15 cellular contexts compared by ENCODE assay signal in the genomic region with DNA sequence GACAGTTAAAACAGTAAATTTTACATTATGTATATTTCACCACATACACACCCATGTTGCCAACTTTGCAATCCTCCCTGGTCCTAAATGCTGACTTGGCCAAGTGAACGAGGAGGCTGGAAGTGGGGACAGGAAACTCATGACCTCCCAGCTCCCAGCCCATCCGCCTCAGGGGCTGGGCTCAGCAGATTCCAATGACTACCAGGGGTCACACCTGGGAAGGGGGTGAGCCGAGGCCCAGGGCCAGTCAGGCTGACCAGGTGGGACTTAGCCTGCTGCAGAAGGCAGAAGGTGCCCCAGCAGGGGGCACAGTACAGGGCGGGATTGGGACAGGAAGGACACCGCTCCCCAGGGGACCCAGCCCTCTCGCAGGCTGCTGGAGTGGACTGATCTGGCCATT. TPM values are rescaled to one million over a fixed set of nuclear protein-coding genes. Genes with fewer than 3 reads are reported as not detected.
A peak's percentile ranks its signal among the peaks of the same experiment; 100 is the strongest.
DNase-seq lines count a peak whose midpoint lies in the region; TF ChIP-seq lines count a peak whose summit lies in the region.
"Had no signal": no experiment of that assay in that cellular context is flagged by ENCODE, and none has a peak within 500 bp of the region (broad histone marks: within the 10 kb centered on the region; RNA-seq: fewer than 3 reads in every experiment).

No MANE protein-coding gene starts in this region.

- no peak for TF ChIP-seq EP300 in sigmoid colon (IDR thresholded peaks at IDR 0.05)

- H3K4me3 ChIP-seq in Loucy (ENCODE audit: low read length, poor library complexity, severe bottlenecking): no peak overlapping the region
- no peak overlapping the region for H3K4me3 ChIP-seq in endodermal cell (ENCODE audit: low read length)
- peak overlapping the region in 1 of 4 donors; percentile 32 for H3K4me3 ChIP-seq in sigmoid colon
- H3K4me3 ChIP-seq: hepatocyte, prostate gland, SK-N-MC, tibial artery had no signal

- no peak for TF ChIP-seq POLR2A in sigmoid colon (IDR thresholded peaks at IDR 0.05)

- WGBS in endodermal cell (ENCODE audit: insufficient coverage in 1 of 2, insufficient read length in 1 of 2), 2 experiments: 83 to 92% methylated on average over 2 to 6 of the region's 6 CpGs
- 51 to 61% methylated on average over 6 of the region's 6 CpGs for WGBS in sigmoid colon, 2 donors

- H3K4me1 ChIP-seq in Loucy (ENCODE audit: insufficient read depth, low read length, poor library complexity, severe bottlenecking) (peaks cover 3% of the 10 kb centered on the region), endodermal cell (ENCODE audit: control insufficient read depth, insufficient read depth, low read length) (no peaks in the 10 kb centered on the region), sigmoid colon (peaks cover 0 to 12% (median 10%) of the 10 kb centered on the region in 4 donors)
- H3K4me1 ChIP-seq: prostate gland had no signal

- no peak overlapping the region for H3K4me3 Mint-ChIP-seq in endodermal cell
- H3K4me3 Mint-ChIP-seq: activated CD4-positive, alpha-beta memory T cell treated with anti-CD3 and anti-CD28 coated beads for 36 hours; naive B cell had no signal

- H3K27me3 ChIP-seq in Loucy (ENCODE audit: insufficient read depth, low read length, poor library complexity, severe bottlenecking) (no peaks in the 10 kb centered on the region), endodermal cell (ENCODE audit: control insufficient read depth, insufficient read depth, low read length, poor library complexity, severe bottlenecking) (no peaks in the 10 kb centered on the region), sigmoid colon (no peaks in the 10 kb centered on the region)
- H3K27me3 ChIP-seq: hepatocyte, tibial artery had no signal

- H3K27ac Mint-ChIP-seq in endodermal cell: no peak overlapping the region
- H3K27ac Mint-ChIP-seq: activated CD4-positive, alpha-beta memory T cell treated with anti-CD3 and anti-CD28 coated beads for 36 hours; naive B cell had no signal

- TF ChIP-seq CTCF in Loucy (conservative IDR thresholded peaks at IDR 0.05; ENCODE audit: low read length) (no peak; the same call in 1 of the 2 replicates), endodermal cell (conservative IDR thresholded peaks at IDR 0.05) (no peak), sigmoid colon (IDR thresholded peaks at IDR 0.05) (no peak)

- H3K9ac ChIP-seq in Loucy (ENCODE audit: low read depth, low read length, poor library complexity, severe bottlenecking) (no peak overlapping the region), endodermal cell (ENCODE audit: extremely low read depth, low read length, poor library complexity, severe bottlenecking) (no peak overlapping the region)

- DNase-seq in endodermal cell (peak; percentile 45), sigmoid colon (no peak), NCI-H2171 (lab: John Stamatoyannopoulos, UW) (no peak), activated gamma-delta T cell (lab: John Stamatoyannopoulos, UW) (no peak)
- DNase-seq: activated CD4-positive, alpha-beta memory T cell treated with anti-CD3 and anti-CD28 coated beads for 36 hours; cortex of kidney; naive B cell; NCI-H1417; NCI-H226; tibial artery had no signal

- H3K36me3 ChIP-seq in Loucy (ENCODE audit: insufficient read depth, low read length) (no peaks in the 10 kb centered on the region), endodermal cell (ENCODE audit: control insufficient read depth, insufficient read depth, low read length) (no peaks in the 10 kb centered on the region), sigmoid colon (no peaks in the 10 kb centered on the region)
- H3K36me3 ChIP-seq: prostate gland, tibial artery had no signal

- H4K20me1 ChIP-seq in Loucy (ENCODE audit: insufficient read depth, low read length, poor library complexity, severe bottlenecking): no peaks in the 10 kb centered on the region

- H3K9me3 ChIP-seq in Loucy (ENCODE audit: insufficient read depth, low read depth, low read length): no peaks in the 10 kb centered on the region
- no peaks in the 10 kb centered on the region for H3K9me3 ChIP-seq in endodermal cell (ENCODE audit: control insufficient read depth, low read length)
- H3K9me3 ChIP-seq in sigmoid colon: no peaks in the 10 kb centered on the region
- H3K9me3 ChIP-seq: prostate gland, tibial artery had no signal

- no peaks in the 10 kb centered on the region for H3K9me3 Mint-ChIP-seq in endodermal cell
- H3K9me3 Mint-ChIP-seq: activated CD4-positive, alpha-beta memory T cell treated with anti-CD3 and anti-CD28 coated beads for 36 hours had no signal

- no peaks in the 10 kb centered on the region for H3K79me2 ChIP-seq in Loucy (ENCODE audit: insufficient read depth, low read length)
- H3K79me2 ChIP-seq: hepatocyte had no signal

- H3K36me3 Mint-ChIP-seq in endodermal cell (ENCODE audit: low read depth): no peaks in the 10 kb centered on the region
- H3K36me3 Mint-ChIP-seq: activated CD4-positive, alpha-beta memory T cell treated with anti-CD3 and anti-CD28 coated beads for 36 hours; naive B cell had no signal

- H3K27me3 Mint-ChIP-seq in endodermal cell (ENCODE audit: insufficient read depth): no peaks in the 10 kb centered on the region

- H3F3A ChIP-seq in Loucy (ENCODE audit: low read depth): no peaks in the 10 kb centered on the region

- no peaks in the 10 kb centered on the region for H3K9me2 ChIP-seq in Loucy (replicated peaks; ENCODE audit: low read depth, low read length)

- no peaks in the 10 kb centered on the region for H3K4me1 Mint-ChIP-seq in endodermal cell

- no peak overlapping the region for H2AFZ ChIP-seq in Loucy (ENCODE audit: low read length)
- H2AFZ ChIP-seq: hepatocyte had no signal

- intact Hi-C loops in sigmoid colon (cut with DNase I): loop anchor here (10.0 kb wide), 1 partner anchor 145 kb away; no protein-coding TSS in a partner anchor

- H3K27ac ChIP-seq in endodermal cell (ENCODE audit: low read depth, low read length) (no peak overlapping the region), sigmoid colon (peak overlapping the region in 3 of 4 donors; percentile 11 to 28 (median 20))
- H3K27ac ChIP-seq: hepatocyte, prostate gland, SK-N-MC, tibial artery had no signal

- peak overlapping the region; percentile 35 for H3K4me2 ChIP-seq in Loucy (ENCODE audit: low read depth, low read length, poor library complexity, severe bottlenecking)
- H3K4me2 ChIP-seq: hepatocyte had no signal

RNA-seq across cellular contexts. Expression of gene SIGLEC1, which starts 2.4 kb away (rescaled TPM):
- total RNA-seq in endodermal cell (not detected), sigmoid colon (10 to 100 TPM in 3 of 4 donors, 1 to 10 TPM in 1; 9.9 to 17.1 (median 10.2) TPM)
- polyA plus RNA-seq in endodermal cell (2013, experiment 1 of 2): not detected
- not detected for polyA plus RNA-seq in endodermal cell (2013, experiment 2 of 2)
- polyA plus RNA-seq in sigmoid colon: 1 to 10 TPM; 2.4 to 6.9 (median 5.3) TPM

RNA-seq across cellular contexts. Expression of gene HSPA12B, which starts 22.5 kb away (rescaled TPM):
- total RNA-seq in endodermal cell: 1 to 10 TPM; 1.1 to 1.4 TPM
- polyA plus RNA-seq in endodermal cell (2013, experiment 1 of 2): 1.5 TPM
- polyA plus RNA-seq in endodermal cell (2013, experiment 2 of 2): 1.1 TPM
- 10 to 100 TPM in 1 of 4 donors, 1 to 10 TPM in 3; 2.2 to 10.5 (median 7.8) TPM for total RNA-seq in sigmoid colon
- polyA plus RNA-seq in sigmoid colon: 1 to 10 TPM in 2 of 3 donors, under 1 TPM in 1; 0.69 to 7.8 (median 2.9) TPM
- total RNA-seq: activated CD4-positive, alpha-beta memory T cell treated with anti-CD3 and anti-CD28 coated beads for 36 hours had no signal

RNA-seq across cellular contexts. Expression of gene ADAM33, which starts 28.2 kb away (rescaled TPM):
- 1 to 10 TPM; 3.0 to 3.3 TPM for total RNA-seq in endodermal cell
- polyA plus RNA-seq in endodermal cell (2013, experiment 1 of 2): 7.7 TPM
- polyA plus RNA-seq in endodermal cell (2013, experiment 2 of 2): 6.9 TPM
- 100 to 1,000 TPM in 2 of 4 donors, 10 to 100 TPM in 2; 49.9 to 484 (median 103) TPM for total RNA-seq in sigmoid colon
- 10 to 100 TPM in 1 of 3 donors, 1 to 10 TPM in 1, under 1 TPM in 1; 0.69 to 12.3 (median 5.4) TPM for polyA plus RNA-seq in sigmoid colon
- total RNA-seq: activated CD4-positive, alpha-beta memory T cell treated with anti-CD3 and anti-CD28 coated beads for 36 hours had no signal

RNA-seq across cellular contexts. Expression of gene GFRA4, which starts 46.8 kb away (rescaled TPM):
- total RNA-seq in endodermal cell (not detected), sigmoid colon (not detected)
- not detected for polyA plus RNA-seq in endodermal cell (2013, experiment 1 of 2)
- polyA plus RNA-seq in endodermal cell (2013, experiment 2 of 2): not detected
- polyA plus RNA-seq in sigmoid colon: not detected
- total RNA-seq: activated CD4-positive, alpha-beta memory T cell treated with anti-CD3 and anti-CD28 coated beads for 36 hours; hepatocyte; prostate gland had no signal
- polyA plus RNA-seq: esophagus, hepatocyte had no signal

RNA-seq across cellular contexts. Expression of gene ADISSP, which starts 57.5 kb away (rescaled TPM):
- total RNA-seq in endodermal cell (10 to 100 TPM; 38.8 to 43.3 TPM), sigmoid colon (100 to 1,000 TPM in 1 of 4 donors, 10 to 100 TPM in 3; 53.2 to 116 (median 69.6) TPM)
- polyA plus RNA-seq in endodermal cell (2013, experiment 1 of 2): 55.3 TPM
- 45.3 TPM for polyA plus RNA-seq in endodermal cell (2013, experiment 2 of 2)
- 10 to 100 TPM; 15.7 to 38.1 (median 18.0) TPM for polyA plus RNA-seq in sigmoid colon

Comparison
In these comparisons a context has a peak if more than half of its experiments do, and no peak if none do; other contexts are left out.
1. RNA of gene SIGLEC1, which starts 2.4 kb away (total RNA-seq): 9.9 to 17.1 TPM in sigmoid colon; not detected in endodermal cell; every median in the first group is over 10 times any median in the second.
2. RNA of gene ADAM33, which starts 28.2 kb away (total RNA-seq): 49.9 to 484 TPM in sigmoid colon; 3.0 to 3.3 TPM in endodermal cell; every median in the first group is over 10 times any median in the second.